ENCODE assay signal across 28 cellular contexts in the genomic region with DNA sequence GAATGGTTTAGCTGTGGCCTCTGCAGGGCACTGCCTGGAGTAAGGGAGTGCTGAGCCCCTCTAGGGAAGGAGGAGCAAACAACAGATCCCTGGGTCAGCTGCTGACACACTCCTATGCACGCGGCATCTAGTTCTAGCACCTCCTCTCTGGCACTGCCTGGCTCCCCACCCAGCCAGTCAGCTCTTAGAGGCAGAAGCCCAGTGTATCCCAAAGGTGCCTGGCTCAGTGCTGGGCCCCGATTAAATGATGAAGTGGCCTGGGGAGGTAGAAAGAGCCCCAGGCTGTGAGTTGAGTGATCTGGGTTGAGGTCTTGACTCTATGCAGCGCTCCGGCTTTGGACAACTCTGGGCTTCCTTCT. TPM values are rescaled to one million over a fixed set of nuclear protein-coding genes. Genes with fewer than 3 reads are reported as not detected.
"Had no signal": no experiment of that assay in that cellular context is flagged by ENCODE, and none has a peak within 500 bp of the region (broad histone marks: within the 10 kb centered on the region; RNA-seq: fewer than 3 reads in every experiment).

No MANE protein-coding gene starts in this region.

- FAIRE-seq: endothelial cell of umbilical vein, islet of Langerhans had no signal

- H3K9ac ChIP-seq: parathyroid adenoma had no signal

- DNase-seq: dermis blood vessel endothelial cell; effector memory CD4-positive, alpha-beta T cell; foreskin keratinocyte; heart left ventricle; hippocampal formation; kidney glomerular epithelial cell; left colon; left ventricle myocardium superior; naive thymus-derived CD8-positive, alpha-beta T cell; stimulated activated CD4-positive, alpha-beta T cell treated with anti-CD3 and anti-CD28 coated beads, Interleukin-1b, Interleukin-23, amount 100 ng/mL, for 48 hours; stimulated activated CD4-positive, alpha-beta T cell treated with anti-CD3 and anti-CD28 coated beads, Interleukin-4, amount 100 ng/mL, for 1 hour; stimulated activated CD8-positive, alpha-beta memory T cell treated with anti-CD3 and anti-CD28 coated beads, Interleukin-4, amount 100 ng/mL, for 48 hours; stimulated activated naive CD4-positive, alpha-beta T cell; stimulated activated naive CD8-positive, alpha-beta T cell treated with anti-CD3 and anti-CD28 coated beads, Interleukin-15, amount 100 ng/mL, for 72 hours; thyroid gland; trophoblast cell had no signal

- H3K4me1 ChIP-seq: esophagus muscularis mucosa, gastroesophageal sphincter, prostate gland, right atrium auricular region had no signal

- H3K36me3 ChIP-seq: esophagus muscularis mucosa, gastroesophageal sphincter, heart left ventricle, lower lobe of right lung, neutrophil, prostate gland, right atrium auricular region, thyroid gland, vagina had no signal

- ATAC-seq: foreskin keratinocyte; gastroesophageal sphincter; heart left ventricle; left colon; left ventricle myocardium superior; lower lobe of right lung; naive thymus-derived CD8-positive, alpha-beta T cell; stimulated activated naive CD8-positive, alpha-beta T cell treated with anti-CD3 and anti-CD28 coated beads, Interleukin-15, amount 100 ng/mL, for 72 hours had no signal

- H3K27ac ChIP-seq: coronary artery, esophagus muscularis mucosa, foreskin keratinocyte, gastroesophageal sphincter, heart left ventricle, lower lobe of right lung, neutrophil, parathyroid adenoma, prostate gland, right atrium auricular region, skin epidermis, thyroid gland, vagina had no signal

- H3K9me3 ChIP-seq: esophagus muscularis mucosa, gastroesophageal sphincter, heart left ventricle, lower lobe of right lung, neutrophil, prostate gland, right atrium auricular region, thyroid gland, vagina had no signal

- H3K79me2 ChIP-seq: parathyroid adenoma had no signal

- H2AFZ ChIP-seq: parathyroid adenoma had no signal

- H3K4me3 ChIP-seq: coronary artery, esophagus muscularis mucosa, gastroesophageal sphincter, heart left ventricle, lower lobe of right lung, prostate gland, right atrium auricular region, skin epidermis, thyroid gland, vagina had no signal

- H3K27me3 ChIP-seq: foreskin keratinocyte, heart left ventricle, right atrium auricular region, thyroid gland, vagina had no signal

RNA-seq across cellular contexts. Expression of gene VEGFA, which starts 7.6 kb away (rescaled TPM):
- polyA plus RNA-seq: naive thymus-derived CD8-positive, alpha-beta T cell had no signal
